Comparison of ENCODE assay signal across 5 cellular contexts in the genomic region with DNA sequence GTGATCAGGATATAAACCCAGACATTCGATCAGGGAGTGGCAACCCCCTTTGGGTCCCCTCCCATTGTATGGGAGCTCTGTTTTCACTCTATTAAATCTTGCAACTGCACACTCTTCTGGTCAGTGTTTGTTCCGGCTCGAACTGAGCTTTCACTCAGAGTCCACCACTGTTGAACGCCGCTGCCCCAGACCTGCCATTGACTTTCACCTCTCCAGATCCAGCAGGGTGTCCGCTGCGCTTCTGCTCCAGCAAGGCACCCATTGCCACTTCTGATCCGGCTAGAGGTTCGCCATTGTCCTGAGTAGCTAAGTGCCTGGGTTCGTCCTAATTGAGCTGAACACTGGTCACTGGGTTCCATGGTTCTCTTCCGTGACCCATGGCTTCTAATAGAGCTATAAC. TPM values are rescaled to one million over a fixed set of nuclear protein-coding genes. Genes with fewer than 3 reads are reported as not detected.
"Had no signal": no experiment of that assay in that cellular context is flagged by ENCODE, and none has a peak within 500 bp of the region (broad histone marks: within the 10 kb centered on the region; RNA-seq: fewer than 3 reads in every experiment).

No MANE protein-coding gene starts in this region.

RNA-seq across cellular contexts. Expression of gene AGR3, which starts 28.6 kb away (rescaled TPM):
- total RNA-seq: GM23248, H4, H7, H9, HFFc6 had no signal
- polyA plus RNA-seq: GM23248 had no signal

RNA-seq across cellular contexts. Expression of gene AGR2, which starts 48.4 kb away (rescaled TPM):
- total RNA-seq: GM23248, H4, H7, H9, HFFc6 had no signal
- polyA plus RNA-seq: GM23248 had no signal
